ENCODE assay signal across 8 cellular contexts in genomic region chr4:108830509-108831244, GRCh38.
DNase-seq lines count a peak whose midpoint lies in the region; ATAC-seq lines count a peak whose summit lies in the region.

No MANE protein-coding gene starts in this region.

- DNase-seq in NCI-H2227 (lab: John Stamatoyannopoulos, UW; ENCODE audit: unreplicated experiment), result peak; percentile 19
- no peak for DNase-seq in NCI-H2227 treated with DMSO at 0.1 percent for 48 hours (lab: John Stamatoyannopoulos, UW)
- peak; percentile 69 for DNase-seq in SHP77 treated with DMSO at 0.1 percent for 48 hours (lab: John Stamatoyannopoulos, UW)
- DNase-seq in putamen (ENCODE audit: low spot score), result peak; percentile 26
- no peak for DNase-seq in NCI-H2081 treated with DMSO at 0.1 percent for 48 hours (lab: John Stamatoyannopoulos, UW)
- DNase-seq in SW480 (ENCODE audit: low spot score), result no peak

- ATAC-seq in HG03432 (IDR thresholded peaks at IDR 0.05; ENCODE audit: unreplicated experiment) (peak; percentile 73), GM21825 (IDR thresholded peaks at IDR 0.05; ENCODE audit: unreplicated experiment) (no peak)

Comparison
In these comparisons a context has a peak if more than half of its experiments do, and no peak if none do; other contexts are left out.
1. DNase-seq: peak in NCI-H2227 (single experiment), SHP77 treated with DMSO at 0.1 percent for 48 hours (single experiment) and putamen (single experiment); none in NCI-H2227 treated with DMSO at 0.1 percent for 48 hours (single experiment), NCI-H2081 treated with DMSO at 0.1 percent for 48 hours (single experiment) and SW480 (single experiment).